8 cellular contexts compared by ENCODE assay signal in the genomic region with DNA sequence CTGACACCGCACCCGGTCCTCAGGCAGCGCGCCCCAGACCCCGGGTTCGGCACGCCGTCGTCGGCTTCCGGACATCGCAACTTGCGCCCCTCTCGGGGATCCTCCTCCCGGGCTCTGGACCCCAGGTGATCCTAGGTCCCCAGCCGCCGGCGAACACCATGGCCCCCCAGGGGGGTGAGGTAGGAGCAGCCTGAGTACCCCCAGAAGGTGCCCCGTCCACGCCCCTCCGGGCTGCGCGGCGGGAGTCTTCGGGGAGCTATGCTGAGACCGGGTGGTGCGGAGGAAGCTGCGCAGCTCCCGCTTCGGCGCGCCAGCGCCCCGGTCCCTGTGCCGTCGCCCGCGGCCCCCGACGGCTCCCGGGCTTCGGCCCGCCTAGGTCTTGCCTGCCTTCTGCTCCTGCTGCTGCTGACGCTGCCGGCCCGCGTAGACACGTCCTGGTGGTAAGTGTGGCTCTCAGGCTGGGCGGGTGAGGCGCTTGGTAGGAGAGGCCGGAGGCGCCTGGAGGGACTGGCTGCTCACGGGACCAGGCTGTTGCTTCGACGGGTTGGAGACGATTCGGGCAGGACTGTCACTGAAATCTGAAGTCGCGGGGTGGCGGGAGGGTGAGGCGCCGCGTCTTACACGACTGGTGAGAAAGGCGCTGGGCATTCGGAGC. TPM values are rescaled to one million over a fixed set of nuclear protein-coding genes. Genes with fewer than 3 reads are reported as not detected.
DNase-seq lines count a peak whose midpoint lies in the region; ATAC-seq lines count a peak whose summit lies in the region.

No MANE protein-coding gene starts in this region.

- H3K27me3 ChIP-seq in endocrine pancreas (ENCODE audit: control insufficient read depth, insufficient read depth, low read length): no peaks in the 10 kb centered on the region

- peak overlapping the region; percentile 19 for H3K9ac ChIP-seq in endocrine pancreas (ENCODE audit: control insufficient read depth, insufficient read depth, low read length)

- peaks cover 24% of the 10 kb centered on the region for H3K27me3 Mint-ChIP-seq in T-helper 17 cell
- H3K27me3 Mint-ChIP-seq in naive thymus-derived CD8-positive, alpha-beta T cell: peaks cover 10 to 29% (median 18%) of the 10 kb centered on the region in 5 donors

- H3K4me3 Mint-ChIP-seq in T-helper 17 cell: peak overlapping the region; percentile 71
- H3K4me3 Mint-ChIP-seq in naive thymus-derived CD8-positive, alpha-beta T cell: peak overlapping the region; percentile 42 to 82 (median 68)

- no peak overlapping the region for H3K4me3 ChIP-seq in endocrine pancreas (ENCODE audit: control insufficient read depth, insufficient read depth, low read length)

- H3K27ac Mint-ChIP-seq in T-helper 17 cell: no peak overlapping the region
- peak overlapping the region in 1 of 10 donors; percentile 13 for H3K27ac Mint-ChIP-seq in naive thymus-derived CD8-positive, alpha-beta T cell

- peaks cover 5% of the 10 kb centered on the region for H3K4me1 Mint-ChIP-seq in T-helper 17 cell
- peaks cover 2 to 16% (median 14%) of the 10 kb centered on the region in 4 donors for H3K4me1 Mint-ChIP-seq in naive thymus-derived CD8-positive, alpha-beta T cell

- no peaks in the 10 kb centered on the region for H3K9me3 Mint-ChIP-seq in naive thymus-derived CD8-positive, alpha-beta T cell

- peak in 1 of 3 donors; percentile 7 for DNase-seq in T-helper 17 cell
- peak in 6 of 10 donors; percentile 5 to 43 (median 39) for DNase-seq in naive thymus-derived CD8-positive, alpha-beta T cell
- no peak for DNase-seq in NAMALWA (ENCODE audit: low spot score)
- DNase-seq in inferior parietal cortex (ENCODE audit: extremely low spot score): no peak

- no peaks in the 10 kb centered on the region for H3K9me3 ChIP-seq in T-helper 17 cell (ENCODE audit: control insufficient read depth, low read length, poor library complexity, severe bottlenecking)
- H3K9me3 ChIP-seq in endocrine pancreas (ENCODE audit: control insufficient read depth, low read length): no peaks in the 10 kb centered on the region

- H3K36me3 Mint-ChIP-seq in T-helper 17 cell (ENCODE audit: low read depth): no peaks in the 10 kb centered on the region
- H3K36me3 Mint-ChIP-seq in naive thymus-derived CD8-positive, alpha-beta T cell: no peaks in the 10 kb centered on the region

- H3K4me1 ChIP-seq in endocrine pancreas (ENCODE audit: control insufficient read depth, insufficient read depth, low read length): no peaks in the 10 kb centered on the region

- POLR2A ChIA-PET in naive thymus-derived CD8-positive, alpha-beta T cell (lab: Charles Lee): no interaction called here

- ATAC-seq in GM21723 (IDR thresholded peaks at IDR 0.05; ENCODE audit: unreplicated experiment): peak; percentile 32
- ATAC-seq in T-helper 17 cell: peak; percentile 58
- ATAC-seq in naive thymus-derived CD8-positive, alpha-beta T cell: peak; percentile 60 to 66
- no peak for ATAC-seq in HG03139 (IDR thresholded peaks at IDR 0.05; ENCODE audit: unreplicated experiment)
- ATAC-seq in HG02970 (IDR thresholded peaks at IDR 0.05; ENCODE audit: low FRiP score, unreplicated experiment): no peak

- H3K36me3 ChIP-seq in endocrine pancreas (ENCODE audit: control insufficient read depth, insufficient read depth, low read length): no peaks in the 10 kb centered on the region

RNA-seq across cellular contexts. Expression of gene WNT2B, which starts 0.4 kb away (rescaled TPM):
- total RNA-seq in T-helper 17 cell: under 1 TPM; 0.13 to 0.37 TPM
- under 1 TPM; 0.21 to 0.33 TPM for total RNA-seq in naive thymus-derived CD8-positive, alpha-beta T cell
- under 1 TPM in 1 of 3 donors, not detected in 2; 0.06 TPM for polyA plus RNA-seq in naive thymus-derived CD8-positive, alpha-beta T cell

Comparison
In these comparisons a context has a peak if more than half of its experiments do, and no peak if none do; other contexts are left out.
1. ATAC-seq: peak in GM21723 (single experiment), T-helper 17 cell (single experiment) and naive thymus-derived CD8-positive, alpha-beta T cell (2 of 2); none in HG03139 (single experiment) and HG02970 (single experiment).
2. DNase-seq: peak in naive thymus-derived CD8-positive, alpha-beta T cell (6 of 10); none in NAMALWA (single experiment) and inferior parietal cortex (single experiment).